Comparison of ENCODE assay signal across 1 cellular context in the genomic region with DNA sequence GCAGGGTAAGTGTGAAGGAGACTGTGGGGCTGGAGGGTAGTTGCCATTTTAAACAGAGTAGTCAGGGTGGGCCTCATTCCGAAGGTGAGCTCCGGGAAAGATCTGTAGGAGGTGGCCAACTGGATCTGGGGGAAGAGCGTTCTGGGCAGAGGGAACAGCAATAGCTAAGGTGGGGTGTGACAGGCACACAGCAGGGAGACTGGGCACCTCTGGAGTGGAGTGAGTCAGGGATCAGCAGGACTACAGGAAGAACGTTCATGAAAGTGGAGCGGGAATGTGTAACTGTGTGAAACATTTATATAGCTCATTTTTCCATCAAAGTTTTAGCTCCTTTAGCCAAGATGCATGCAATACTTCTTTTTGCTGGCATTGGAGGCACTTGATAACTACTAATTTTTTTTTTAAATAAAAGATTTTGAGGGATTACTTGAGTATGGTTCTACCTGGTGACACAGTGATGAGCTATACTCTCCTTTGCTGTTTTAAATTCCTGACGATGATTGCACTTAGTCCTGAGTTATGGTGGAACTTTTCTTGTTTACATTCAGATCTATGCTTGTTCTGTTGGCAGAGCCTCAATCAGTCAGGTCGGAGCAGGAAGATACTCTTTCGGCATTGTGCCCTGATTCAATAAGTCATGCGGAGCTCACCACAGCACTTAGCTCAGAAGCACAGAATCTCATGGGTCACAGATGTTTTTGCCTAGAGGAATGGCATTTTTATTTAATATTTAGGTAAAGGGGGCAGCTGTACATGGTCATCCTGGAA.
TF ChIP-seq lines count a peak whose summit lies in the region.

No MANE protein-coding gene starts in this region.

TF ChIP-seq in GM23338, 12 proteins besides CTCF, POLR2A, EP300 and RAD21 (continued from another document):
- TF ChIP-seq ETS1 (IDR thresholded peaks at IDR 0.05) (no peak), POLR2AphosphoS5 (IDR thresholded peaks at IDR 0.05; ENCODE audit: low read depth) (no peak), NANOG (IDR thresholded peaks at IDR 0.05; ENCODE audit: borderline replicate concordance) (no peak), EZH2phosphoT487 (IDR thresholded peaks at IDR 0.05; ENCODE audit: unreplicated experiment) (no peak), ZNF331 (CRISPR knock-in tag; IDR thresholded peaks at IDR 0.05; ENCODE audit: low read depth) (no peak), ZNF462 (CRISPR knock-in tag; IDR thresholded peaks at IDR 0.05) (no peak), STAT1 (IDR thresholded peaks at IDR 0.05; ENCODE audit: unreplicated experiment) (no peak), REST (IDR thresholded peaks at IDR 0.05; ENCODE audit: unreplicated experiment) (no peak)
